ENCODE assay signal across 8 cellular contexts in genomic region chr4:2416564-2417195, GRCh38. TPM values are rescaled to one million over a fixed set of nuclear protein-coding genes. Genes with fewer than 3 reads are reported as not detected.
DNase-seq lines count a peak whose midpoint lies in the region; ATAC-seq and TF ChIP-seq lines count a peak whose summit lies in the region.

No MANE protein-coding gene starts in this region.

- peak overlapping the region; percentile 89 for H3K4me3 Mint-ChIP-seq in dendritic cell treated with granulocyte-macrophage colony-stimulating factor and Interleukin-4, amounts not matched to agents 40 ng/mL and 50 ng/mL, for 4 days

- H3K36me3 Mint-ChIP-seq in dendritic cell treated with granulocyte-macrophage colony-stimulating factor and Interleukin-4, amounts not matched to agents 40 ng/mL and 50 ng/mL, for 4 days (ENCODE audit: low read depth): peaks cover 10% of the 10 kb centered on the region

- H3K27me3 ChIP-seq in BJ (ENCODE audit: control insufficient read depth, insufficient read depth, low read length): peaks cover 30% of the 10 kb centered on the region
- peaks cover 6 to 19% of the 10 kb centered on the region in 2 donors for H3K27me3 ChIP-seq in mucosa of rectum (ENCODE audit: control insufficient read depth in 2 of 2, insufficient read depth in 2 of 2, low read length in 2 of 2)

- TF ChIP-seq CTCF in BJ (IDR thresholded peaks at IDR 0.05; ENCODE audit: insufficient read depth, low read depth, low read length): no peak

- POLR2A ChIA-PET in BJ (lab: Charles Lee): no interaction called here

- H3K4me1 Mint-ChIP-seq in dendritic cell treated with granulocyte-macrophage colony-stimulating factor and Interleukin-4, amounts not matched to agents 40 ng/mL and 50 ng/mL, for 4 days (ENCODE audit: low read depth): peaks cover 72% of the 10 kb centered on the region

- peak overlapping the region; percentile 71 to 87 for H3K27ac ChIP-seq in mucosa of rectum (ENCODE audit: low read depth in 2 of 2, low read length in 2 of 2)

- DNase-seq in BJ (ENCODE audit: low read depth): no peak
- DNase-seq in RPMI8226: peak; percentile 5
- DNase-seq in NCI-H2081 treated with DMSO at 0.1 percent for 48 hours (lab: John Stamatoyannopoulos, UW): no peak

- intact Hi-C loops in dendritic cell treated with granulocyte-macrophage colony-stimulating factor and Interleukin-4, amounts not matched to agents 40 ng/mL and 50 ng/mL, for 4 days (cut with micrococcal nuclease): loop anchor here (5.0 kb wide), 1 partner anchor 154 kb away; the partner anchor contains the start of gene MXD4

- H3K9ac ChIP-seq in mucosa of rectum (ENCODE audit: low read depth in 1 of 2, low read length in 2 of 2): peak overlapping the region; percentile 70 to 88

- H3K27ac Mint-ChIP-seq in dendritic cell treated with granulocyte-macrophage colony-stimulating factor and Interleukin-4, amounts not matched to agents 40 ng/mL and 50 ng/mL, for 4 days: peak overlapping the region; percentile 87

- peaks cover 46 to 51% of the 10 kb centered on the region in 2 donors for H3K4me1 ChIP-seq in mucosa of rectum (ENCODE audit: control insufficient read depth in 2 of 2, insufficient read depth in 2 of 2, low read length in 2 of 2)

- H3K4me3 ChIP-seq in BJ (ENCODE audit: low read depth, low read length) (peak overlapping the region; percentile 27), mucosa of rectum (ENCODE audit: low read length in 2 of 2) (peak overlapping the region; percentile 63 to 79)

- H3K27me3 Mint-ChIP-seq in dendritic cell treated with granulocyte-macrophage colony-stimulating factor and Interleukin-4, amounts not matched to agents 40 ng/mL and 50 ng/mL, for 4 days: peaks cover 43% of the 10 kb centered on the region

- ATAC-seq in GM21825 (IDR thresholded peaks at IDR 0.05; ENCODE audit: unreplicated experiment) (no peak), HG03439 (IDR thresholded peaks at IDR 0.05; ENCODE audit: unreplicated experiment) (no peak), GM19035 (IDR thresholded peaks at IDR 0.05; ENCODE audit: unreplicated experiment) (no peak)

- no peaks in the 10 kb centered on the region for H3K9me3 Mint-ChIP-seq in dendritic cell treated with granulocyte-macrophage colony-stimulating factor and Interleukin-4, amounts not matched to agents 40 ng/mL and 50 ng/mL, for 4 days

- H3K36me3 ChIP-seq in BJ (ENCODE audit: control insufficient read depth, insufficient read depth, low read length) (no peaks in the 10 kb centered on the region), mucosa of rectum (ENCODE audit: control insufficient read depth in 2 of 2, insufficient read depth in 2 of 2, low read length in 2 of 2) (no peaks in the 10 kb centered on the region)

- CTCF ChIA-PET in BJ (lab: Yijun Ruan, JAX): interaction anchor here (1.2 kb wide), 1 partner anchor 11 kb away, joined by 3 read pairs; no protein-coding TSS in a partner anchor

- H3K9me3 ChIP-seq in mucosa of rectum (ENCODE audit: control insufficient read depth in 2 of 2, low read length in 2 of 2): no peaks in the 10 kb centered on the region

RNA-seq across cellular contexts. Expression of gene ZFYVE28, which starts 1.8 kb away (rescaled TPM):
- polyA plus RNA-seq in BJ (2011; rRNA removed): 3.5 and 4.4 TPM in 2 replicates
- polyA minus RNA-seq in BJ (2011; rRNA and poly(A)+ RNA removed): 2.9 and 3.7 TPM in 2 replicates

RNA-seq across cellular contexts. Expression of gene CFAP99, which starts 2.1 kb away (rescaled TPM):
- not detected in 2 replicates for polyA plus RNA-seq in BJ (2011; rRNA removed)
- polyA minus RNA-seq in BJ (2011; rRNA and poly(A)+ RNA removed): not detected in 2 replicates

RNA-seq across cellular contexts. Expression of gene RNF4, which starts 52.2 kb away (rescaled TPM):
- polyA plus RNA-seq in BJ (2011; rRNA removed): 89.6 and 107 TPM in 2 replicates
- polyA minus RNA-seq in BJ (2011; rRNA and poly(A)+ RNA removed): 50.2 and 90.5 TPM in 2 replicates
